In the genomic region with DNA sequence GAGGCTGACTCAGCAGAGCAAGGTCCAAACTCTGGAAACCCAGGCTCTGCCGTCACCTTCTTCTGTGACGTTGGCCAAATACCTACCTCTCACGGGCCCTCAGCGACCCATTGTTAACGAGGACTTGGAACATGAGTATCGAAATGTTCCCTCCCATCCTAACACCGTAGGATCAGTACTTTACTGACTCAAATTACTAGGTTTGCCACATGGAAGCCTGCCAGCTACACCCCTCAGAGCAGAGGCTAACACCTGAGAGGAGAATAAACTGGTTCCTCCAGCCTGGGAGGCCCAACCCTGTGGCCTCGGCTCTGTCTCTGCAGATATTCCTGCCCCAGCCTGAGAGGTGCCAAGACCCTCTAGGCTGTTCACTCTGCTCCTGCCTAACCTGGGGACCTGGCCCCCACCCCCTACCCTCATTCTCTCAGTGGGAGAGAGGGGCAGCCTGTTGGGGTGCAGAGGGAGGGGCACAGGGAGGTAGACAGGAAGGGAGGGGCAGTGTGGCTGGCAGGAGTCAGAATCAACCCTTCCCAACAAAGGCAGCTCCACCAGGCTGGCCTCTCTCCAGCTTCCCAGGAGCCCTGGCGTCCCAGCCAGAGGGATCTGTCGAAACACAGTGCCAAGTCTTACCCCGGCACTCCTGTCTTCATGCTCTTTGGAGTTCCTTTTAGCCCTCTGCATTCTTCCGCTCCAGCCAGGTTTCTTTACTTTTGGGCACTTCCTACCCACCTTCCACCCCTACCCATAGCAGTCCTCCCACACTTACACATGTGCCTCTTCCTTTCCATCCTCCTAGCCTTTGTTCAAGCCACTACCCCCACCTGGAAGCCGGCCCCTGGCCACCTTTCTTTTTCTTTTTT, we compare ENCODE assay signal across 11 cellular contexts. TPM values are rescaled to one million over a fixed set of nuclear protein-coding genes. Genes with fewer than 3 reads are reported as not detected.
A peak's percentile ranks its signal among the peaks of the same experiment; 100 is the strongest.
DNase-seq lines count a peak whose midpoint lies in the region; ATAC-seq and TF ChIP-seq lines count a peak whose summit lies in the region.
"Had no signal": no experiment of that assay in that cellular context is flagged by ENCODE, and none has a peak within 500 bp of the region (broad histone marks: within the 10 kb centered on the region; RNA-seq: fewer than 3 reads in every experiment).

No MANE protein-coding gene starts in this region.

- peak overlapping the region; percentile 14 for H3K27ac ChIP-seq in smooth muscle cell (ENCODE audit: low read depth)

- no peak for ATAC-seq in GM21619 (IDR thresholded peaks at IDR 0.05; ENCODE audit: unreplicated experiment)

- H3K9me3 ChIP-seq in MG63, result no peaks in the 10 kb centered on the region
- H3K9me3 ChIP-seq in smooth muscle cell (replicated peaks; ENCODE audit: low read depth), result no peaks in the 10 kb centered on the region

- H3K9ac ChIP-seq in smooth muscle cell (ENCODE audit: low read depth), result no peak overlapping the region

- DNase-seq in MG63 (peak; percentile 62), NCI-H510A treated with DMSO at 0.1 percent for 48 hours (lab: John Stamatoyannopoulos, UW) (peak; percentile 49), islet precursor cell (peak; percentile 72), smooth muscle cell (lab: John Stamatoyannopoulos, UW; ENCODE audit: unreplicated experiment) (no peak), OCI-M2 (lab: John Stamatoyannopoulos, UW; ENCODE audit: unreplicated experiment) (no peak), activated gamma-delta T cell treated with Interleukin-2 at 50 U/mL for 16 hours (no peak)
- DNase-seq: endodermal cell; KBM-7; NK-92 treated with Interleukin-12 subunit alpha and Interleukin-12 subunit beta, amount 100 ng/mL, for 24 hours; T-helper 9 cell had no signal

- 74% methylated on average over 13 of the region's 13 CpGs for WGBS in smooth muscle cell (ENCODE audit: low lambda C conversion rate)

- no peaks in the 10 kb centered on the region for H3F3A ChIP-seq in smooth muscle cell (ENCODE audit: low read depth)

- H3K27me3 ChIP-seq in MG63, result no peaks in the 10 kb centered on the region
- peaks cover 10% of the 10 kb centered on the region for H3K27me3 ChIP-seq in smooth muscle cell (ENCODE audit: low read depth)

- H3K79me2 ChIP-seq in smooth muscle cell (ENCODE audit: low read depth), result no peaks in the 10 kb centered on the region

- H3K4me1 ChIP-seq in smooth muscle cell (ENCODE audit: low read depth), result peaks cover 6% of the 10 kb centered on the region

- no peak overlapping the region for H3K4me2 ChIP-seq in smooth muscle cell

- no peak overlapping the region for H3K4me3 ChIP-seq in MG63
- no peak overlapping the region for H3K4me3 ChIP-seq in smooth muscle cell

- no peak overlapping the region for H2AFZ ChIP-seq in smooth muscle cell (ENCODE audit: low read depth)

- H4K20me1 ChIP-seq in smooth muscle cell (ENCODE audit: low read depth), result peaks cover 4% of the 10 kb centered on the region

- H3K36me3 ChIP-seq in MG63 (no peaks in the 10 kb centered on the region), smooth muscle cell (ENCODE audit: low read depth) (no peaks in the 10 kb centered on the region)

- TF ChIP-seq CTCF in smooth muscle cell (IDR thresholded peaks at IDR 0.05; ENCODE audit: borderline replicate concordance, insufficient read depth, poor library complexity, severe bottlenecking), result no peak

RNA-seq across cellular contexts. Expression of gene PITPNM3, which starts 4.2 kb away (rescaled TPM):
- 1.4 and 2.0 TPM in 2 replicates for total RNA-seq in MG63 (2014; rRNA removed; shearing (Covaris generic); ENCODE audit: low replicate concordance)
- total RNA-seq in smooth muscle cell, result 2.6 and 3.9 TPM in 2 replicates
- 2.4 and 3.7 TPM in 2 replicates for polyA plus RNA-seq in smooth muscle cell

Comparison
In these comparisons a context has a peak if more than half of its experiments do, and no peak if none do; other contexts are left out.
1. DNase-seq: peak in MG63 (single experiment), NCI-H510A treated with DMSO at 0.1 percent for 48 hours (single experiment) and islet precursor cell (single experiment); none in smooth muscle cell (single experiment), OCI-M2 (single experiment) and activated gamma-delta T cell treated with Interleukin-2 at 50 U/mL for 16 hours (single experiment).